In genomic region chr1:27430903-27431653, GRCh38 we compare ENCODE assay signal across 8 cellular contexts. TPM values are rescaled to one million over a fixed set of nuclear protein-coding genes. Genes with fewer than 3 reads are reported as not detected.
A peak's percentile ranks its signal among the peaks of the same experiment; 100 is the strongest.
DNase-seq lines count a peak whose midpoint lies in the region; ATAC-seq and TF ChIP-seq lines count a peak whose summit lies in the region.

No MANE protein-coding gene starts in this region.

- DNase-seq in GM12865 (ENCODE audit: low read depth) = peak; percentile 59
- DNase-seq in SK-N-MC (ENCODE audit: low read depth, low spot score) = no peak
- no peak for DNase-seq in EL
- DNase-seq in NCI-H2081 treated with DMSO at 0.1 percent for 48 hours (lab: John Stamatoyannopoulos, UW) = no peak
- DNase-seq in RKO (ENCODE audit: low spot score) = no peak

- no peak overlapping the region for H3K4me2 ChIP-seq in parathyroid adenoma (ENCODE audit: low read length)

- no peak overlapping the region for H3K9ac ChIP-seq in SK-N-MC (ENCODE audit: insufficient read length)
- no peak overlapping the region for H3K9ac ChIP-seq in parathyroid adenoma

- peak overlapping the region; percentile 40; the same call in 1 of the 2 replicates for H3K27ac ChIP-seq in SK-N-MC
- H3K27ac ChIP-seq in esophagus (ENCODE audit: low read depth in 2 of 2, low read length in 1 of 2) = peak overlapping the region; percentile 33 to 54
- peak overlapping the region; percentile 66 for H3K27ac ChIP-seq in parathyroid adenoma

- H3K36me3 ChIP-seq in SK-N-MC (ENCODE audit: insufficient read depth, low read length) (peaks cover 23% of the 10 kb centered on the region), esophagus (ENCODE audit: control insufficient read depth in 2 of 2, insufficient read depth in 2 of 2, low read length in 1 of 2) (peaks cover 0 to 7% of the 10 kb centered on the region in 2 donors), parathyroid adenoma (ENCODE audit: control insufficient read depth, insufficient read depth, low read length) (no peaks in the 10 kb centered on the region)

- H3K4me1 ChIP-seq in esophagus (ENCODE audit: control insufficient read depth in 2 of 2, insufficient read depth in 2 of 2, low read length in 1 of 2) (peaks cover 1 to 2% of the 10 kb centered on the region in 2 donors), parathyroid adenoma (peaks cover 7% of the 10 kb centered on the region)

- no peaks in the 10 kb centered on the region for H3K9me3 ChIP-seq in SK-N-MC (ENCODE audit: low read depth, low read length)
- no peaks in the 10 kb centered on the region for H3K9me3 ChIP-seq in esophagus (ENCODE audit: control insufficient read depth in 2 of 2, insufficient read depth in 1 of 2, low read depth in 1 of 2, low read length in 1 of 2)
- H3K9me3 ChIP-seq in parathyroid adenoma (ENCODE audit: control insufficient read depth, low read length) = no peaks in the 10 kb centered on the region

- H3K27me3 ChIP-seq in esophagus (ENCODE audit: control insufficient read depth in 1 of 2, insufficient read depth in 2 of 2, low read length in 2 of 2) (no peaks in the 10 kb centered on the region), parathyroid adenoma (ENCODE audit: control insufficient read depth, insufficient read depth, low read length) (no peaks in the 10 kb centered on the region)

- ATAC-seq in HG02870 (IDR thresholded peaks at IDR 0.05; ENCODE audit: unreplicated experiment) = no peak

- H3K4me3 ChIP-seq in GM12865 (ENCODE audit: low read depth, low read length) = no peak overlapping the region
- no peak overlapping the region for H3K4me3 ChIP-seq in SK-N-MC
- H3K4me3 ChIP-seq in esophagus (ENCODE audit: low read depth in 1 of 2, low read length in 2 of 2) = no peak overlapping the region
- H3K4me3 ChIP-seq in parathyroid adenoma (ENCODE audit: low read depth, low read length) = no peak overlapping the region

- TF ChIP-seq CTCF in GM12865 (IDR thresholded peaks at IDR 0.05; ENCODE audit: insufficient read depth, low read depth, low read length, missing control alignments) (no peak), parathyroid adenoma (IDR thresholded peaks at IDR 0.05) (no peak)

- H2AFZ ChIP-seq in parathyroid adenoma = no peak overlapping the region

- WGBS in esophagus, 2 donors = 26 to 33% methylated on average over 1 of the region's 1 CpG

- peaks cover 15% of the 10 kb centered on the region for H3K79me2 ChIP-seq in parathyroid adenoma

RNA-seq across cellular contexts. Expression of gene GPR3, which starts 38.7 kb away (rescaled TPM):
- polyA plus RNA-seq in esophagus = under 1 TPM; 0.22 to 0.25 TPM

RNA-seq across cellular contexts. Expression of gene CD164L2, which starts 47.9 kb away (rescaled TPM):
- 10 to 100 TPM; 10.5 to 14.5 TPM for polyA plus RNA-seq in esophagus

RNA-seq across cellular contexts. Expression of gene FCN3, which starts 56.5 kb away (rescaled TPM):
- polyA plus RNA-seq in esophagus = 1 to 10 TPM; 1.6 to 2.6 TPM

RNA-seq across cellular contexts. Expression of gene WASF2, which starts 58.9 kb away (rescaled TPM):
- 10 to 100 TPM; 47.8 TPM for polyA plus RNA-seq in esophagus
